In the genomic region with DNA sequence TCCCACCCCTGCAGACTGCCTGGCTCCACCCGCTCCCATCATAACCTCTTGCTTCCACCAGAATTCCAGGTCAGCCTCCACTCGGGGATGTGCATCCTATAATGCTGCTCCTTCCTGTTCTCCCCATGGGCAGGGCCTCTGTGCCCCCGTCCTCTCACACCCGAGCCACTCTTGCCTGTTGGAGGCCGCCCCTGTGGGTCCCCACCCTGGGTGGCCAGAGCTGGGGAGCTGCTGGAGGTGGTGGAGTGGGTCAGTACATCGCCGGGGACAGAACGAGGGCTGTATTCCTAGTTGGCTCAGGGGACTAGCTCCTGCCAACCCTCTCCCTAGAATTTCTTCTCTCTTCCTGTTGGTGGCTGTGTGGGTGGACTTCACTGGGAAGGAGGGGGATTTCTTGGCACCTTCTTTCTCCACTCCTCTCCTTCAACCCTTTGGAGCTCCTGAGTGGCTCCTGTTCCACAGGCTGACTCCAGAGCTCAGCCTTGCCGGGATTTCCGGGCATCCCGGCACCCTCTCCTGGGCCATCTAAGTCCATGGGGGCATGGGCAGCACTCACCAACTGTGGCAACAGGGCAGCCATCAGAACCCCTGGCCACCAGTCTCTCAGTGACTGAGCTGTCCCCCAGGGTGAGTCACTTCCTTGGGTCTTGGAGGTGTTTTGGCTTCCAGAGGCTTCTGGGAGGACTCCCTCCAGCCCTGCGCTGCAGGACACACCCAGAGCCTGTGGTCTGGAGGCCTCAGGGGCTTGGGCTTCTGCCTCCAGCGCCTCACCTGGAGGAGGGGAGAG, we compare ENCODE assay signal across 12 cellular contexts.
DNase-seq lines count a peak whose midpoint lies in the region; ATAC-seq and TF ChIP-seq lines count a peak whose summit lies in the region.
"Had no signal": no experiment of that assay in that cellular context is flagged by ENCODE, and none has a peak within 500 bp of the region (broad histone marks: within the 10 kb centered on the region; RNA-seq: fewer than 3 reads in every experiment).

No MANE protein-coding gene starts in this region.

- TF ChIP-seq POLR2A in tibial nerve (IDR thresholded peaks at IDR 0.05) = no peak

- H3K27ac Mint-ChIP-seq in activated T-cell treated with anti-CD3 and anti-CD28 coated beads, Interleukin-2, amount 50 U/mL, for 72 hours = peak overlapping the region; percentile 41

- DNase-seq in activated T-cell treated with anti-CD3 and anti-CD28 coated beads, Interleukin-2, amount 50 U/mL, for 72 hours = no peak
- no peak for DNase-seq in activated T-cell treated with anti-CD3 and anti-CD28 coated beads, Interleukin-2, amount 50 U/mL, for 4 hours
- DNase-seq in WERI-Rb-1 (peak; percentile 56), lower lobe of right lung (no peak), tibial nerve (ENCODE audit: low spot score in 2 of 2) (no peak), NAMALWA (ENCODE audit: low spot score) (no peak), T-helper 9 cell (no peak)
- DNase-seq in stimulated activated CD4-positive, alpha-beta T cell treated with anti-CD3 and anti-CD28 coated beads, Interleukin-4, amount 100 ng/mL, for 24 hours = no peak
- DNase-seq: Karpas-422, NCI-H2227 treated with DMSO at 0.1 percent for 48 hours, nephron progenitor cell had no signal

- no peak overlapping the region for H3K4me3 Mint-ChIP-seq in activated T-cell treated with anti-CD3 and anti-CD28 coated beads, Interleukin-2, amount 50 U/mL, for 72 hours
- no peak overlapping the region for H3K4me3 Mint-ChIP-seq in activated T-cell treated with anti-CD3 and anti-CD28 coated beads, Interleukin-2, amount 50 U/mL, for 4 hours
- H3K4me3 Mint-ChIP-seq: nephron progenitor cell had no signal

- H3K9me3 ChIP-seq in WERI-Rb-1 (ENCODE audit: severe bottlenecking) (peaks cover 2% of the 10 kb centered on the region), lower lobe of right lung (no peaks in the 10 kb centered on the region), tibial nerve (no peaks in the 10 kb centered on the region)
- H3K9me3 ChIP-seq: HAP-1 had no signal

- ATAC-seq in activated T-cell treated with anti-CD3 and anti-CD28 coated beads, Interleukin-2, amount 50 U/mL, for 72 hours (replicated peaks in 1 of 2) = no peak
- no peak for ATAC-seq in activated T-cell treated with anti-CD3 and anti-CD28 coated beads, Interleukin-2, amount 50 U/mL, for 4 hours
- ATAC-seq in lower lobe of right lung = no peak

- no peaks in the 10 kb centered on the region for H3K4me1 Mint-ChIP-seq in activated T-cell treated with anti-CD3 and anti-CD28 coated beads, Interleukin-2, amount 50 U/mL, for 72 hours (ENCODE audit: low read depth)
- no peaks in the 10 kb centered on the region for H3K4me1 Mint-ChIP-seq in activated T-cell treated with anti-CD3 and anti-CD28 coated beads, Interleukin-2, amount 50 U/mL, for 4 hours (ENCODE audit: low read depth)

- H3K27ac ChIP-seq in WERI-Rb-1 (peak overlapping the region; percentile 95), lower lobe of right lung (peak overlapping the region; percentile 31), tibial nerve (peak overlapping the region in 3 of 4 donors; percentile 7 to 74 (median 60))

- H3K36me3 Mint-ChIP-seq in activated T-cell treated with anti-CD3 and anti-CD28 coated beads, Interleukin-2, amount 50 U/mL, for 72 hours (ENCODE audit: insufficient read depth in 2 of 2) = peaks cover 8 to 9% of the 10 kb centered on the region in 2 donors
- H3K36me3 Mint-ChIP-seq in activated T-cell treated with anti-CD3 and anti-CD28 coated beads, Interleukin-2, amount 50 U/mL, for 4 hours (ENCODE audit: insufficient read depth) = peaks cover 20% of the 10 kb centered on the region

- TF ChIP-seq CTCF in WERI-Rb-1 (IDR thresholded peaks at IDR 0.05; ENCODE audit: low read depth, low read length) (no peak), lower lobe of right lung (IDR thresholded peaks at IDR 0.05) (no peak), tibial nerve (IDR thresholded peaks at IDR 0.05) (no peak)

- no peaks in the 10 kb centered on the region for H3K27me3 Mint-ChIP-seq in activated T-cell treated with anti-CD3 and anti-CD28 coated beads, Interleukin-2, amount 50 U/mL, for 72 hours (ENCODE audit: low read depth)
- H3K27me3 Mint-ChIP-seq in activated T-cell treated with anti-CD3 and anti-CD28 coated beads, Interleukin-2, amount 50 U/mL, for 4 hours (ENCODE audit: low read depth) = no peaks in the 10 kb centered on the region

- H3K36me3 ChIP-seq in WERI-Rb-1 (no peaks in the 10 kb centered on the region), lower lobe of right lung (peaks cover 42% of the 10 kb centered on the region), tibial nerve (peaks cover 0 to 27% (median 7%) of the 10 kb centered on the region in 3 donors)
- H3K36me3 ChIP-seq: HAP-1 had no signal

- intact Hi-C loops in lower lobe of right lung (cut with DNase I) = no loop called here

- no peak overlapping the region for H3K4me3 ChIP-seq in WERI-Rb-1 (ENCODE audit: low read depth, low read length)
- H3K4me3 ChIP-seq in lower lobe of right lung = no peak overlapping the region
- no peak overlapping the region for H3K4me3 ChIP-seq in tibial nerve
- H3K4me3 ChIP-seq: HAP-1 had no signal

- H3K9me3 Mint-ChIP-seq in activated T-cell treated with anti-CD3 and anti-CD28 coated beads, Interleukin-2, amount 50 U/mL, for 72 hours = no peaks in the 10 kb centered on the region
- H3K9me3 Mint-ChIP-seq in activated T-cell treated with anti-CD3 and anti-CD28 coated beads, Interleukin-2, amount 50 U/mL, for 4 hours = no peaks in the 10 kb centered on the region
- H3K9me3 Mint-ChIP-seq: nephron progenitor cell had no signal

- peaks cover 34% of the 10 kb centered on the region for H3K4me1 ChIP-seq in lower lobe of right lung
- peaks cover 0 to 71% (median 29%) of the 10 kb centered on the region in 4 donors for H3K4me1 ChIP-seq in tibial nerve

- TF ChIP-seq EP300 in tibial nerve (IDR thresholded peaks at IDR 0.05) = no peak

- 61 to 63% methylated on average over 13 of the region's 13 CpGs for WGBS in tibial nerve, 2 donors

- H3K27me3 ChIP-seq in WERI-Rb-1 (ENCODE audit: insufficient read depth, low read depth, severe bottlenecking) (no peaks in the 10 kb centered on the region), lower lobe of right lung (ENCODE audit: low read depth) (no peaks in the 10 kb centered on the region), tibial nerve (no peaks in the 10 kb centered on the region)

Comparison
In these comparisons a context has a peak if more than half of its experiments do, and no peak if none do; other contexts are left out.
1. H3K27ac ChIP-seq: peak in every context shown above with its lines; median percentile 95 in WERI-Rb-1; 60 in tibial nerve; 31 in lower lobe of right lung.